ENCODE assay signal across 23 cellular contexts in the genomic region with DNA sequence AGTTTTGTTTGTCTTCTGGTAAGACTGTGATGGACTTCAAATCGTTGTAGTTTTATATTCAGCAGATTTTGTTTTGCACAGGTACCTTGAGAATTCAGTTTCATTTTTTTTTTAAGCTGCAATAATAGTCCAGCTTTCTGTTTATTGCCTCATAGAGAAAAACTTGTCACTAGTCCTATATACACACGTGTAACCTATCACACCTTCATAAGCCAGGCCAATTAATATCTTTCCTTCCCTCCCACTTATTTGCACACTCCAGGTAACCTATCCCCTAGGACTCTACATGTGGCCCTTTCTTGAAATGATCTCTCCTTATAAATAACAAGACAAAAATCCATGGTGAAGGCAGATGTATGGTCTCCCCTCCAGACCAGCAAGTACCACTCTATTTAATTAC.
"Had no signal": no experiment of that assay in that cellular context is flagged by ENCODE, and none has a peak within 500 bp of the region (broad histone marks: within the 10 kb centered on the region; RNA-seq: fewer than 3 reads in every experiment).

No MANE protein-coding gene starts in this region.

- H3K9me3 ChIP-seq: colonic mucosa, esophagus muscularis mucosa, esophagus squamous epithelium, gastrocnemius medialis, gastroesophageal sphincter, heart left ventricle, heart right ventricle had no signal

- DNase-seq: colonic mucosa; cortex of kidney; dermis blood vessel endothelial cell; dorsolateral prefrontal cortex; effector CD4-positive, alpha-beta T cell; effector CD8-positive, alpha-beta T cell; effector memory CD4-positive, alpha-beta T cell; effector memory CD8-positive, alpha-beta T cell; endodermal cell; erythroblast; esophagus squamous epithelium; foreskin fibroblast; foreskin melanocyte; gastrocnemius medialis; glutamatergic neuron; head of caudate nucleus; heart left ventricle; heart right ventricle had no signal

- H3K27ac ChIP-seq: colonic mucosa, coronary artery, epithelial cell of prostate, esophagus muscularis mucosa, esophagus squamous epithelium, foreskin keratinocyte, gastrocnemius medialis, gastroesophageal sphincter, heart left ventricle, heart right ventricle had no signal

- H3K27me3 ChIP-seq: colonic mucosa, dorsolateral prefrontal cortex, esophagus muscularis mucosa, esophagus squamous epithelium, foreskin keratinocyte, gastrocnemius medialis, gastroesophageal sphincter, heart left ventricle, heart right ventricle had no signal

- H3K36me3 ChIP-seq: colonic mucosa, gastrocnemius medialis had no signal

- H3K4me1 ChIP-seq: colonic mucosa, esophagus muscularis mucosa, foreskin keratinocyte, gastrocnemius medialis, gastroesophageal sphincter, heart left ventricle, heart right ventricle had no signal

- H3K4me3 ChIP-seq: colonic mucosa, coronary artery, dorsolateral prefrontal cortex, esophagus muscularis mucosa, esophagus squamous epithelium, gastrocnemius medialis, gastroesophageal sphincter, heart left ventricle, heart right ventricle had no signal
